Comparison of ENCODE assay signal across 8 cellular contexts in genomic region chr3:114144909-114145688, GRCh38. TPM values are rescaled to one million over a fixed set of nuclear protein-coding genes. Genes with fewer than 3 reads are reported as not detected.
A peak's percentile ranks its signal among the peaks of the same experiment; 100 is the strongest.
DNase-seq lines count a peak whose midpoint lies in the region; ATAC-seq, FAIRE-seq and TF ChIP-seq lines count a peak whose summit lies in the region.

No MANE protein-coding gene starts in this region.

- no peaks in the 10 kb centered on the region for H3K9me3 Mint-ChIP-seq in activated T-cell treated with anti-CD3 and anti-CD28 coated beads, Interleukin-2, amount 50 U/mL, for 72 hours

- H3K4me1 Mint-ChIP-seq in activated T-cell treated with anti-CD3 and anti-CD28 coated beads, Interleukin-2, amount 50 U/mL, for 72 hours (ENCODE audit: low read depth) = peaks cover 12% of the 10 kb centered on the region

- no peak overlapping the region for H3K9ac ChIP-seq in colonic mucosa (ENCODE audit: low read depth in 2 of 2, low read length in 2 of 2)

- no peak for TF ChIP-seq CTCF in colonic mucosa (IDR thresholded peaks at IDR 0.05)

- intact Hi-C loops in colonic mucosa (cut with DNase I) = no loop called here

- no peaks in the 10 kb centered on the region for H3K4me1 ChIP-seq in colonic mucosa

- DNase-seq in AG08396 (ENCODE audit: low spot score) (peak; percentile 89), H54 (ENCODE audit: insufficient read length, low spot score) (peak; percentile 54), lung microvascular endothelial cell (ENCODE audit: low read depth in 2 of 2) (peak; percentile 61 to 79), colonic mucosa (no peak), NCI-H526 treated with DMSO at 0.1 percent for 48 hours (lab: John Stamatoyannopoulos, UW) (no peak)
- DNase-seq in activated T-cell treated with anti-CD3 and anti-CD28 coated beads, Interleukin-2, amount 50 U/mL, for 72 hours = peak; percentile 61 to 68
- DNase-seq in NK-92 treated with Interleukin-12 subunit alpha and Interleukin-12 subunit beta, amount 100 ng/mL, for 24 hours (lab: John Stamatoyannopoulos, UW) = no peak

- no peak overlapping the region for H3K4me3 ChIP-seq in colonic mucosa

- H3K27me3 ChIP-seq in colonic mucosa = no peaks in the 10 kb centered on the region

- peak; percentile 99 for FAIRE-seq in H54 (lab: Jason Lieb, UNC)

- H3K27ac ChIP-seq in colonic mucosa = no peak overlapping the region

- no peak for TF ChIP-seq POLR2A in H54 (IDR thresholded peaks at IDR 0.05; ENCODE audit: low read depth, low read length)

- H3K36me3 ChIP-seq in colonic mucosa = no peaks in the 10 kb centered on the region

- H3K36me3 Mint-ChIP-seq in activated T-cell treated with anti-CD3 and anti-CD28 coated beads, Interleukin-2, amount 50 U/mL, for 72 hours (ENCODE audit: insufficient read depth in 2 of 2) = no peaks in the 10 kb centered on the region

- no peak overlapping the region for H3K27ac Mint-ChIP-seq in activated T-cell treated with anti-CD3 and anti-CD28 coated beads, Interleukin-2, amount 50 U/mL, for 72 hours

- ATAC-seq in activated T-cell treated with anti-CD3 and anti-CD28 coated beads, Interleukin-2, amount 50 U/mL, for 72 hours (replicated peaks in 1 of 2) = peak; percentile 99 to 100
- no peak for ATAC-seq in GM21447 (IDR thresholded peaks at IDR 0.05; ENCODE audit: unreplicated experiment)

- peak overlapping the region in 1 of 2 donors; percentile 59 for H3K4me3 Mint-ChIP-seq in activated T-cell treated with anti-CD3 and anti-CD28 coated beads, Interleukin-2, amount 50 U/mL, for 72 hours

- no peaks in the 10 kb centered on the region for H3K27me3 Mint-ChIP-seq in activated T-cell treated with anti-CD3 and anti-CD28 coated beads, Interleukin-2, amount 50 U/mL, for 72 hours (ENCODE audit: low read depth)

- no peaks in the 10 kb centered on the region for H3K9me3 ChIP-seq in colonic mucosa

RNA-seq across cellular contexts. Expression of gene DRD3, which starts 33.8 kb away (rescaled TPM):
- not detected for total RNA-seq in activated T-cell treated with anti-CD3 and anti-CD28 coated beads, Interleukin-2, amount 50 U/mL, for 72 hours
- total RNA-seq in lung microvascular endothelial cell (not detected in 2 replicates), colonic mucosa (not detected)

Comparison
In these comparisons a context has a peak if more than half of its experiments do, and no peak if none do; other contexts are left out.
1. DNase-seq: peak in AG08396 (single experiment), H54 (single experiment), activated T-cell treated with anti-CD3 and anti-CD28 coated beads, Interleukin-2, amount 50 U/mL, for 72 hours (2 of 2) and lung microvascular endothelial cell (2 of 2); none in NK-92 treated with Interleukin-12 subunit alpha and Interleukin-12 subunit beta, amount 100 ng/mL, for 24 hours (single experiment), colonic mucosa (single experiment) and NCI-H526 treated with DMSO at 0.1 percent for 48 hours (single experiment).